16 cellular contexts compared by ENCODE assay signal in the genomic region with DNA sequence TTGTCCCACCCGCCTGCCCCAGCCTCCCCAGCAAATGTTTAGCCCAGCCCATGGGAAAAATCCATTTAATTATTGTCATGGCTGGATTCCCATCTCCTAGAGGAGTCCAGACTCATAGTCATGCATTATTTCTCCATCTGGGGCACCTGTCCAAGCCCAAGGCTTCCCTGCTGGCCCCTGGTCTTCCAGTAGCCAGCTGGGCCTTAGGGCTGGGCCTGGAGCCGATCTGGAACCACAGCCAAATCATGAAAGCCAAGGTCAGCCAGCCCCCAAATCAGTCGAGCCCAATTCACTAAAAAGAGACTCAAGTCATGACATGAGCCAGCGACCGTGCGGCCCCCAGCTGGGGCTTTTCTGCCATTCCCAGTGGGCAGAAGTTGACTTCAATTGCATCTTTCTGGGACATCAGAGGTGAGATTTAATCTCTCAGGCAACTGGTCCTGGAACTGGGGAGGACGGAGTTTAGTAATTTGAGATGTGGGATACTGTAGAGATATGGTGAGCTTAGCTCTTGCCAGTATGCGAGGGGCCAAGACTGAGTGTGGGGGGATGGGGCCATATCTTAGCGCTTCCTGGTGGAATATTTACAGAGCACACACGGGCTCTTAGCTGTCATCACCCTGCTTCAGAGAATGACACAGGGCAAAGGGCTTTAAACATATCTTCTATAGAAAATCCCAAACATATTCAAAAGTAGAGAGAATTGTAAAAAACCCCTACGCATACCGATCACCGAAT. TPM values are rescaled to one million over a fixed set of nuclear protein-coding genes. Genes with fewer than 3 reads are reported as not detected.
"Had no signal": no experiment of that assay in that cellular context is flagged by ENCODE, and none has a peak within 500 bp of the region (broad histone marks: within the 10 kb centered on the region; RNA-seq: fewer than 3 reads in every experiment).

No MANE protein-coding gene starts in this region.

- H3K27me3 ChIP-seq: ascending aorta, breast epithelium, transverse colon had no signal

- H3K27ac ChIP-seq: ascending aorta, neutrophil, transverse colon had no signal

- ATAC-seq: natural killer cell had no signal

- H3K9me3 ChIP-seq: ascending aorta, breast epithelium, neutrophil, transverse colon had no signal

- FAIRE-seq: kidney, small intestine had no signal

- H3K36me3 ChIP-seq: ascending aorta, breast epithelium, neutrophil, transverse colon had no signal

- H3K4me3 ChIP-seq: ascending aorta, breast epithelium, transverse colon had no signal

- DNase-seq: activated CD4-positive, alpha-beta T cell treated with anti-CD3 and anti-CD28 coated beads, Interleukin-2, amount 10 ng/mL, durations not matched to agents 7 days and 5 days; activated CD8-positive, alpha-beta memory T cell treated with anti-CD3 and anti-CD28 coated beads, Interleukin-2, amount 50 U/mL, for 48 hours; activated naive CD4-positive, alpha-beta T cell; erythroblast; hypothalamus; kidney; mesendoderm; natural killer cell; retina; small intestine; stimulated activated CD4-positive, alpha-beta T cell treated with anti-CD3 and anti-CD28 coated beads, Interleukin-4, amount 100 ng/mL, for 24 hours; stimulated activated naive CD4-positive, alpha-beta T cell; transverse colon had no signal

- H3K4me1 ChIP-seq: ascending aorta, breast epithelium, transverse colon had no signal

RNA-seq across cellular contexts. Expression of a gene that starts 9.4 kb away (rescaled TPM):
- total RNA-seq: ascending aorta, kidney, transverse colon had no signal

RNA-seq across cellular contexts. Expression of a gene that starts 19.7 kb away (rescaled TPM):
- total RNA-seq: ascending aorta, transverse colon had no signal
